ENCODE assay signal across 11 cellular contexts in the genomic region with DNA sequence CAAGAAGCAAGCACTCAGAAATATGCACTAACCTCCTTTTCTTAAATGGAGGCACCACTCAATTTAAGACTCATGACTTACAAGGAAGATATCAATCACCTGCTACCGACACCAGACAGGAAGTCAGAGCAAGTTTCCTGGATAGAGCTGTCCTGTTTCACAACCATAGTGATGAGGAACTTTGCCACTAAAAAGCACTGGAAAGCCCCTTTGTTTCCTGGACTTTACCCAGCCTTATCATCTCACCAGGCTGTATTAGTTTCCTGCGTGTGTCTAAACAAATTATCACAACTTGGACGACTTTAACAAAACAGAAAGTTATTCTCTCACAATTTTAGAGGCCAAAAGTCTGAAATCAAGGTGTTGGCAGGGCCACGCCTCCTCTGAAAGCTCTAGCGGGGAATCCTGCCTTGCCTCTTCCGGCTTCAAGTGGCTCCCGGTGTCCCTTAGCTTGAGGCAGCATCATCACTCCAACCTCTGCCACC.
A peak's percentile ranks its signal among the peaks of the same experiment; 100 is the strongest.
DNase-seq lines count a peak whose midpoint lies in the region; ATAC-seq and TF ChIP-seq lines count a peak whose summit lies in the region.
"Had no signal": no experiment of that assay in that cellular context is flagged by ENCODE, and none has a peak within 500 bp of the region (broad histone marks: within the 10 kb centered on the region; RNA-seq: fewer than 3 reads in every experiment).

No MANE protein-coding gene starts in this region.

- H3K4me1 Mint-ChIP-seq in activated CD8-positive, alpha-beta T cell treated with anti-CD3 and anti-CD28 coated beads for 36 hours (ENCODE audit: low read depth): peaks cover 11% of the 10 kb centered on the region
- peaks cover 11% of the 10 kb centered on the region for H3K4me1 Mint-ChIP-seq in activated CD8-positive, alpha-beta T cell treated with anti-CD3 and anti-CD28 coated beads, Interleukin-2, amount 10 ng/mL, durations not matched to agents 7 days and 5 days (ENCODE audit: low read depth)
- H3K4me1 Mint-ChIP-seq in stimulated activated effector memory CD8-positive, alpha-beta T cell treated with anti-CD3 and anti-CD28 coated beads, Interleukin-12 subunit alpha, Interleukin-12 subunit beta, amount 100 ng/mL, for 72 hours: peaks cover 13% of the 10 kb centered on the region

- peak overlapping the region; percentile 5 for H3K27ac Mint-ChIP-seq in activated CD8-positive, alpha-beta T cell treated with anti-CD3 and anti-CD28 coated beads for 36 hours
- no peak overlapping the region for H3K27ac Mint-ChIP-seq in activated CD8-positive, alpha-beta T cell treated with anti-CD3 and anti-CD28 coated beads, Interleukin-2, amount 10 ng/mL, durations not matched to agents 7 days and 5 days
- no peak overlapping the region for H3K27ac Mint-ChIP-seq in stimulated activated effector memory CD8-positive, alpha-beta T cell treated with anti-CD3 and anti-CD28 coated beads, Interleukin-12 subunit alpha, Interleukin-12 subunit beta, amount 100 ng/mL, for 72 hours

- intact Hi-C loops in activated CD8-positive, alpha-beta T cell treated with anti-CD3 and anti-CD28 coated beads for 36 hours (cut with micrococcal nuclease): no loop called here

- H3K36me3 Mint-ChIP-seq in activated CD8-positive, alpha-beta T cell treated with anti-CD3 and anti-CD28 coated beads for 36 hours (ENCODE audit: low read depth): no peaks in the 10 kb centered on the region
- no peaks in the 10 kb centered on the region for H3K36me3 Mint-ChIP-seq in activated CD8-positive, alpha-beta T cell treated with anti-CD3 and anti-CD28 coated beads, Interleukin-2, amount 10 ng/mL, durations not matched to agents 7 days and 5 days (ENCODE audit: low read depth)
- H3K36me3 Mint-ChIP-seq in stimulated activated effector memory CD8-positive, alpha-beta T cell treated with anti-CD3 and anti-CD28 coated beads, Interleukin-12 subunit alpha, Interleukin-12 subunit beta, amount 100 ng/mL, for 72 hours: no peaks in the 10 kb centered on the region

- H3K4me3 ChIP-seq in cardiac fibroblast (replicated peaks in 1 of 2; ENCODE audit: low read depth in 2 of 2, low read length in 2 of 2): no peak overlapping the region

- H3K4me3 Mint-ChIP-seq in activated CD8-positive, alpha-beta T cell treated with anti-CD3 and anti-CD28 coated beads for 36 hours: no peak overlapping the region
- H3K4me3 Mint-ChIP-seq in activated CD8-positive, alpha-beta T cell treated with anti-CD3 and anti-CD28 coated beads, Interleukin-2, amount 10 ng/mL, durations not matched to agents 7 days and 5 days: no peak overlapping the region
- H3K4me3 Mint-ChIP-seq in stimulated activated effector memory CD8-positive, alpha-beta T cell treated with anti-CD3 and anti-CD28 coated beads, Interleukin-12 subunit alpha, Interleukin-12 subunit beta, amount 100 ng/mL, for 72 hours: no peak overlapping the region
- H3K4me3 Mint-ChIP-seq: neural crest cell had no signal

- POLR2A ChIA-PET in activated CD8-positive, alpha-beta T cell treated with anti-CD3 and anti-CD28 coated beads for 36 hours (lab: Charles Lee): no interaction called here
- POLR2A ChIA-PET in activated CD8-positive, alpha-beta T cell treated with anti-CD3 and anti-CD28 coated beads, Interleukin-2, amount 10 ng/mL, durations not matched to agents 7 days and 5 days (lab: Charles Lee): no interaction called here

- ATAC-seq in activated CD8-positive, alpha-beta T cell treated with anti-CD3 and anti-CD28 coated beads for 36 hours: peak; percentile 71
- no peak for ATAC-seq in activated CD8-positive, alpha-beta T cell treated with anti-CD3 and anti-CD28 coated beads, Interleukin-2, amount 10 ng/mL, durations not matched to agents 7 days and 5 days
- peak; percentile 76 for ATAC-seq in stimulated activated effector memory CD8-positive, alpha-beta T cell treated with anti-CD3 and anti-CD28 coated beads, Interleukin-12 subunit alpha, Interleukin-12 subunit beta, amount 100 ng/mL, for 72 hours
- ATAC-seq in HG03520 (IDR thresholded peaks at IDR 0.05; ENCODE audit: unreplicated experiment): no peak

- no peaks in the 10 kb centered on the region for H3K27me3 Mint-ChIP-seq in activated CD8-positive, alpha-beta T cell treated with anti-CD3 and anti-CD28 coated beads for 36 hours
- no peaks in the 10 kb centered on the region for H3K27me3 Mint-ChIP-seq in activated CD8-positive, alpha-beta T cell treated with anti-CD3 and anti-CD28 coated beads, Interleukin-2, amount 10 ng/mL, durations not matched to agents 7 days and 5 days (ENCODE audit: low read depth)

- H3K9me3 Mint-ChIP-seq in activated CD8-positive, alpha-beta T cell treated with anti-CD3 and anti-CD28 coated beads for 36 hours: no peaks in the 10 kb centered on the region
- H3K9me3 Mint-ChIP-seq in activated CD8-positive, alpha-beta T cell treated with anti-CD3 and anti-CD28 coated beads, Interleukin-2, amount 10 ng/mL, durations not matched to agents 7 days and 5 days (ENCODE audit: insufficient read depth): no peaks in the 10 kb centered on the region
- no peaks in the 10 kb centered on the region for H3K9me3 Mint-ChIP-seq in stimulated activated effector memory CD8-positive, alpha-beta T cell treated with anti-CD3 and anti-CD28 coated beads, Interleukin-12 subunit alpha, Interleukin-12 subunit beta, amount 100 ng/mL, for 72 hours

- CTCF ChIA-PET in activated CD8-positive, alpha-beta T cell treated with anti-CD3 and anti-CD28 coated beads for 36 hours (lab: Charles Lee): interaction anchor here (0.6 kb wide), 1 partner anchor 75 kb away, joined by 3 read pairs; no protein-coding TSS in a partner anchor
- CTCF ChIA-PET in activated CD8-positive, alpha-beta T cell treated with anti-CD3 and anti-CD28 coated beads, Interleukin-2, amount 10 ng/mL, durations not matched to agents 7 days and 5 days (lab: Charles Lee): no interaction called here

- peak; percentile 7 for DNase-seq in activated CD8-positive, alpha-beta T cell treated with anti-CD3 and anti-CD28 coated beads for 36 hours
- DNase-seq in activated CD8-positive, alpha-beta T cell treated with anti-CD3 and anti-CD28 coated beads, Interleukin-2, amount 10 ng/mL, durations not matched to agents 7 days and 5 days: no peak
- DNase-seq in HuH-7 (ENCODE audit: low spot score) (peak; percentile 53), cardiac fibroblast (ENCODE audit: low read depth in 2 of 2) (peak; percentile 33 to 35), NCI-H524 treated with DMSO at 0.1 percent for 48 hours (lab: John Stamatoyannopoulos, UW) (no peak), NCI-H2196 treated with DMSO at 0.1 percent for 48 hours (lab: John Stamatoyannopoulos, UW; ENCODE audit: unreplicated experiment) (no peak)
- no peak for DNase-seq in stimulated activated effector memory CD8-positive, alpha-beta T cell treated with anti-CD3 and anti-CD28 coated beads, Interleukin-12 subunit alpha, Interleukin-12 subunit beta, amount 100 ng/mL, for 72 hours (ENCODE audit: low spot score in 2 of 2)
- DNase-seq: hypothalamus, NCI-H2081 treated with DMSO at 0.1 percent for 48 hours had no signal

- no peak for TF ChIP-seq CTCF in activated CD8-positive, alpha-beta T cell treated with anti-CD3 and anti-CD28 coated beads for 36 hours (IDR thresholded peaks at IDR 0.05)
- TF ChIP-seq CTCF in cardiac fibroblast (IDR thresholded peaks at IDR 0.05; ENCODE audit: low read depth, low read length): no peak

Comparison
In these comparisons a context has a peak if more than half of its experiments do, and no peak if none do; other contexts are left out.
1. ATAC-seq: peak in activated CD8-positive, alpha-beta T cell treated with anti-CD3 and anti-CD28 coated beads for 36 hours (single experiment) and stimulated activated effector memory CD8-positive, alpha-beta T cell treated with anti-CD3 and anti-CD28 coated beads, Interleukin-12 subunit alpha, Interleukin-12 subunit beta, amount 100 ng/mL, for 72 hours (single experiment); none in activated CD8-positive, alpha-beta T cell treated with anti-CD3 and anti-CD28 coated beads, Interleukin-2, amount 10 ng/mL, durations not matched to agents 7 days and 5 days (single experiment) and HG03520 (single experiment).
2. DNase-seq: peak in activated CD8-positive, alpha-beta T cell treated with anti-CD3 and anti-CD28 coated beads for 36 hours (single experiment), HuH-7 (single experiment) and cardiac fibroblast (2 of 2); none in activated CD8-positive, alpha-beta T cell treated with anti-CD3 and anti-CD28 coated beads, Interleukin-2, amount 10 ng/mL, durations not matched to agents 7 days and 5 days (single experiment), stimulated activated effector memory CD8-positive, alpha-beta T cell treated with anti-CD3 and anti-CD28 coated beads, Interleukin-12 subunit alpha, Interleukin-12 subunit beta, amount 100 ng/mL, for 72 hours (0 of 2), NCI-H524 treated with DMSO at 0.1 percent for 48 hours (single experiment) and NCI-H2196 treated with DMSO at 0.1 percent for 48 hours (single experiment).